In the genomic region with DNA sequence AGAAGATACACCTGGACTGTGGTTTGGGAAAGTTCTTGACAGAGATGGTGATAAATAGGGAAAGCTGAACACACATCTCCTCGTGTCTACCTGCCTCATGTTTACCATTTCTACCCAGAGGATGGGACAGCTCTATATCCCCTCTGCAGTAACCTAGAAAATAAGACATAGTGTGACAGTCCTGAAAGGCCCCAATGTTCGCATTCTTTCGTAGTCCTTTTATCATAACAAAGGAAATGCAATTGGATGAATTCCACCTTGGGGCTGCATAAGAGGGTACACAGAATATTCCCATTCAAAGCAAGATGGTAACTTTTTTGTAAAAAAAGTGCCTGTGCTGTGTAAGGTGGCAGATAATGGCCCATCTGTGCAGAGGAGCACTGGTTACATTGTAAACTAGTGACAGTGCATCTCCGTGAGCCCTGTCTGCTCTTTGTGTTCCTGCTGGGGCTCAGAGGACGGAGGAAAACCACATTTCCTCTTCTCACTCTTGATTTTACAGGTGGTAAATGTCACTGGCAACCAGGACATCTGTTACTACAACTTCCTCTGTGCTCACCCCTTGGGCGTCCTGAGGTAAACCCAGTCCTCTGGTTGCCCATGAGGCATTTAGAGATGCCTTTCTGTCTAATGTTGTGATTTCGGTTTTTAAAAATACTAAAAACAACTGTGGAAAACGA, we compare ENCODE assay signal across 8 cellular contexts.
DNase-seq lines count a peak whose midpoint lies in the region; ATAC-seq, FAIRE-seq and TF ChIP-seq lines count a peak whose summit lies in the region.

No MANE protein-coding gene starts in this region.

- no peak for TF ChIP-seq CTCF in GM12864 (IDR thresholded peaks at IDR 0.05; ENCODE audit: low read depth, low read length, missing control alignments)
- TF ChIP-seq CTCF in left ventricle myocardium inferior (IDR thresholded peaks at IDR 0.05; ENCODE audit: borderline replicate concordance) = no peak

- no peaks in the 10 kb centered on the region for H3K4me1 ChIP-seq in left ventricle myocardium inferior

- peak overlapping the region; percentile 27 for H3K4me3 Mint-ChIP-seq in activated naive CD4-positive, alpha-beta T cell treated with anti-CD3 and anti-CD28 coated beads for 36 hours
- peak overlapping the region; percentile 72 for H3K4me3 Mint-ChIP-seq in stimulated activated naive CD8-positive, alpha-beta T cell treated with anti-CD3 and anti-CD28 coated beads, Interleukin-15, Interleukin-2, amounts not matched to agents 100 ng/mL and 50 ng/mL, for 24 hours

- H3K9me3 Mint-ChIP-seq in activated naive CD4-positive, alpha-beta T cell treated with anti-CD3 and anti-CD28 coated beads for 36 hours = no peaks in the 10 kb centered on the region
- no peaks in the 10 kb centered on the region for H3K9me3 Mint-ChIP-seq in stimulated activated naive CD8-positive, alpha-beta T cell treated with anti-CD3 and anti-CD28 coated beads, Interleukin-15, Interleukin-2, amounts not matched to agents 100 ng/mL and 50 ng/mL, for 24 hours

- DNase-seq in GM12864 (ENCODE audit: low read depth) (peak; percentile 84), left ventricle myocardium inferior (no peak), urothelium cell line (ENCODE audit: low spot score) (no peak), NCI-H2171 (lab: John Stamatoyannopoulos, UW) (no peak)
- DNase-seq in Jurkat, Clone E6-1 (ENCODE audit: low read depth, low spot score) = peak; percentile 98
- peak; percentile 74 for DNase-seq in activated naive CD4-positive, alpha-beta T cell treated with anti-CD3 and anti-CD28 coated beads for 36 hours

- no peak for FAIRE-seq in urothelium cell line (lab: Jason Lieb, UNC)

- H3K36me3 ChIP-seq in left ventricle myocardium inferior = no peaks in the 10 kb centered on the region

- H3K27me3 Mint-ChIP-seq in activated naive CD4-positive, alpha-beta T cell treated with anti-CD3 and anti-CD28 coated beads for 36 hours (ENCODE audit: low read depth) = no peaks in the 10 kb centered on the region
- no peaks in the 10 kb centered on the region for H3K27me3 Mint-ChIP-seq in stimulated activated naive CD8-positive, alpha-beta T cell treated with anti-CD3 and anti-CD28 coated beads, Interleukin-15, Interleukin-2, amounts not matched to agents 100 ng/mL and 50 ng/mL, for 24 hours

- H3K36me3 Mint-ChIP-seq in activated naive CD4-positive, alpha-beta T cell treated with anti-CD3 and anti-CD28 coated beads for 36 hours (ENCODE audit: low read depth) = peaks cover 30% of the 10 kb centered on the region
- peaks cover 53% of the 10 kb centered on the region for H3K36me3 Mint-ChIP-seq in stimulated activated naive CD8-positive, alpha-beta T cell treated with anti-CD3 and anti-CD28 coated beads, Interleukin-15, Interleukin-2, amounts not matched to agents 100 ng/mL and 50 ng/mL, for 24 hours (ENCODE audit: low read depth)

- H3K9me3 ChIP-seq in left ventricle myocardium inferior (replicated peaks) = no peaks in the 10 kb centered on the region

- peak overlapping the region; percentile 46 for H3K27ac Mint-ChIP-seq in activated naive CD4-positive, alpha-beta T cell treated with anti-CD3 and anti-CD28 coated beads for 36 hours
- peak overlapping the region; percentile 90 for H3K27ac Mint-ChIP-seq in stimulated activated naive CD8-positive, alpha-beta T cell treated with anti-CD3 and anti-CD28 coated beads, Interleukin-15, Interleukin-2, amounts not matched to agents 100 ng/mL and 50 ng/mL, for 24 hours

- intact Hi-C loops in activated naive CD4-positive, alpha-beta T cell treated with anti-CD3 and anti-CD28 coated beads for 36 hours (cut with micrococcal nuclease) = loop anchor here (1.0 to 2.0 kb wide), 4 partner anchors 73 to 616 kb away; a partner anchor contains a TSS
- intact Hi-C loops in left ventricle myocardium inferior (cut with micrococcal nuclease) = no loop called here

- H3K4me1 Mint-ChIP-seq in activated naive CD4-positive, alpha-beta T cell treated with anti-CD3 and anti-CD28 coated beads for 36 hours (ENCODE audit: low read depth) = peaks cover 21% of the 10 kb centered on the region
- peaks cover 36% of the 10 kb centered on the region for H3K4me1 Mint-ChIP-seq in stimulated activated naive CD8-positive, alpha-beta T cell treated with anti-CD3 and anti-CD28 coated beads, Interleukin-15, Interleukin-2, amounts not matched to agents 100 ng/mL and 50 ng/mL, for 24 hours (ENCODE audit: low read depth)

- no peak overlapping the region for H3K27ac ChIP-seq in left ventricle myocardium inferior (replicated peaks)

- H3K4me3 ChIP-seq in GM12864 (ENCODE audit: low read depth, low read length) (no peak overlapping the region), left ventricle myocardium inferior (no peak overlapping the region)
- H3K4me3 ChIP-seq in Jurkat, Clone E6-1 (ENCODE audit: low read length) = peak overlapping the region; percentile 21

- CTCF ChIA-PET in activated naive CD4-positive, alpha-beta T cell treated with anti-CD3 and anti-CD28 coated beads for 36 hours (lab: Charles Lee) = interaction anchor here (0.6 to 1.9 kb wide), 5 partner anchors 29 to 410 kb away, joined by 3 to 10 read pairs (median 3); a partner anchor contains a TSS

- ATAC-seq in GM21619 (IDR thresholded peaks at IDR 0.05; ENCODE audit: unreplicated experiment) = peak; percentile 98

- no peaks in the 10 kb centered on the region for H3K27me3 ChIP-seq in left ventricle myocardium inferior (ENCODE audit: low read depth)

Comparison
In these comparisons a context has a peak if more than half of its experiments do, and no peak if none do; other contexts are left out.
1. DNase-seq: peak in GM12864 (single experiment), Jurkat, Clone E6-1 (single experiment) and activated naive CD4-positive, alpha-beta T cell treated with anti-CD3 and anti-CD28 coated beads for 36 hours (single experiment); none in left ventricle myocardium inferior (single experiment), urothelium cell line (single experiment) and NCI-H2171 (single experiment).